10 cellular contexts compared by ENCODE assay signal in the genomic region with DNA sequence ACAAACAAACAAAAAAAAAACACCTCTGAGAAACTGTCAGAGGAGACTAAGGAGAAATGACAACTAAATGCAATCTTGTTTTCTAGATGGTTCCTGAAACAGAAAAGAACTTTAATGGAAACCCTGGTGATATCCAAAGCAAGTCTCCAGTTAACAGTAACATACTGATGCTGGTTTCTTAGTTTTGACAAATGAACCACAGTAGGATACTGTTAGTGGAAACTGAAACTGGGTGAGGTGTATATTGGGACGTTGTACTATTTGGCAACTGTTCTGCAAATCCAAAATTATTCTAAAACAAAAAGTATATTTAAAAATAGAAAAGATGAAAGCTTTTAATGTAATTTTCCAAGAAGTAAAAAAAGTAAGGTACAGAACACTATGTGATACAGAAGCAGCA. TPM values are rescaled to one million over a fixed set of nuclear protein-coding genes. Genes with fewer than 3 reads are reported as not detected.
DNase-seq lines count a peak whose midpoint lies in the region; ATAC-seq and TF ChIP-seq lines count a peak whose summit lies in the region.
"Had no signal": no experiment of that assay in that cellular context is flagged by ENCODE, and none has a peak within 500 bp of the region (broad histone marks: within the 10 kb centered on the region; RNA-seq: fewer than 3 reads in every experiment).

No MANE protein-coding gene starts in this region.

- POLR2A ChIA-PET in activated B cell treated with CpG ODN at 0.5 μM for 24 hours (lab: Charles Lee), result interaction anchor here (2.1 kb wide), 1 partner anchor 10 kb away, joined by 9 read pairs; no protein-coding TSS in a partner anchor

- H3K27ac ChIP-seq in smooth muscle cell (ENCODE audit: low read depth), result no peak overlapping the region
- H3K27ac ChIP-seq in heart right ventricle, result no peak overlapping the region
- no peak overlapping the region for H3K27ac ChIP-seq in stomach

- H4K20me1 ChIP-seq in smooth muscle cell (ENCODE audit: low read depth), result peaks cover 93% of the 10 kb centered on the region

- DNase-seq in GM06990 (ENCODE audit: extremely low read depth, insufficient read length) (peak; percentile 37), activated B cell treated with CpG ODN at 0.5 μM for 24 hours (no peak), smooth muscle cell (lab: John Stamatoyannopoulos, UW; ENCODE audit: unreplicated experiment) (no peak), heart right ventricle (no peak), stomach (no peak), sciatic nerve (ENCODE audit: low spot score) (no peak)
- DNase-seq: cortex of kidney, PC-3 had no signal

- H3K4me1 ChIP-seq in smooth muscle cell (ENCODE audit: low read depth) (peaks cover 6% of the 10 kb centered on the region), heart right ventricle (peaks cover 0 to 43% (median under 1%) of the 10 kb centered on the region in 9 donors), stomach (peaks cover 0 to 55% (median 13%) of the 10 kb centered on the region in 4 donors)

- peak; percentile 45 for ATAC-seq in GM19463 (IDR thresholded peaks at IDR 0.05; ENCODE audit: unreplicated experiment)
- peak; percentile 71 for ATAC-seq in HG03045 (IDR thresholded peaks at IDR 0.05; ENCODE audit: unreplicated experiment)
- peak; percentile 47 for ATAC-seq in activated B cell treated with CpG ODN at 0.5 μM for 24 hours (ENCODE audit: low read depth)
- no peak for ATAC-seq in heart right ventricle
- no peak for ATAC-seq in sciatic nerve
- ATAC-seq: PC-3 had no signal

- peaks cover 21% of the 10 kb centered on the region for H3K36me3 Mint-ChIP-seq in activated B cell treated with CpG ODN at 0.5 μM for 24 hours (ENCODE audit: low read depth)

- no peak for TF ChIP-seq EP300 in stomach (IDR thresholded peaks at IDR 0.05)

- H3K9me3 Mint-ChIP-seq in activated B cell treated with CpG ODN at 0.5 μM for 24 hours, result peaks cover 15% of the 10 kb centered on the region

- no peak overlapping the region for H3K9ac ChIP-seq in smooth muscle cell (ENCODE audit: low read depth)

- no peaks in the 10 kb centered on the region for H3K27me3 ChIP-seq in GM06990 (replicated peaks; ENCODE audit: control insufficient read depth, insufficient read depth, low read length)
- H3K27me3 ChIP-seq in smooth muscle cell (ENCODE audit: low read depth), result no peaks in the 10 kb centered on the region
- H3K27me3 ChIP-seq in heart right ventricle, result no peaks in the 10 kb centered on the region
- no peaks in the 10 kb centered on the region for H3K27me3 ChIP-seq in stomach

- peak overlapping the region; percentile 67 for H3K4me3 Mint-ChIP-seq in activated B cell treated with CpG ODN at 0.5 μM for 24 hours

- H3K79me2 ChIP-seq in smooth muscle cell (ENCODE audit: low read depth), result peaks cover 100% of the 10 kb centered on the region

- intact Hi-C loops in activated B cell treated with CpG ODN at 0.5 μM for 24 hours (cut with micrococcal nuclease) (no loop called here), heart right ventricle (cut with DNase I) (no loop called here), stomach (cut with DNase I; ENCODE audit: low total_unique reads) (no loop called here), sciatic nerve (cut with DNase I) (no loop called here)

- no peaks in the 10 kb centered on the region for H3K27me3 Mint-ChIP-seq in activated B cell treated with CpG ODN at 0.5 μM for 24 hours

- no peak for TF ChIP-seq CTCF in GM06990 (IDR thresholded peaks at IDR 0.05; ENCODE audit: insufficient read depth, low read length, poor library complexity, severe bottlenecking)
- TF ChIP-seq CTCF in activated B cell treated with CpG ODN at 0.5 μM for 24 hours (IDR thresholded peaks at IDR 0.05), result no peak
- TF ChIP-seq CTCF in smooth muscle cell (IDR thresholded peaks at IDR 0.05; ENCODE audit: borderline replicate concordance, insufficient read depth, poor library complexity, severe bottlenecking), result no peak
- no peak for TF ChIP-seq CTCF in heart right ventricle (IDR thresholded peaks at IDR 0.05)
- no peak for TF ChIP-seq CTCF in stomach (IDR thresholded peaks at IDR 0.05)

- no peak for TF ChIP-seq POLR2A in stomach (IDR thresholded peaks at IDR 0.05)

- H3K4me3 ChIP-seq in GM06990 (replicated peaks; ENCODE audit: low read depth, low read length) (no peak overlapping the region), smooth muscle cell (no peak overlapping the region), heart right ventricle (no peak overlapping the region), stomach (no peak overlapping the region)

- no peaks in the 10 kb centered on the region for H3F3A ChIP-seq in smooth muscle cell (ENCODE audit: low read depth)

- H3K9me3 ChIP-seq in smooth muscle cell (replicated peaks; ENCODE audit: low read depth) (no peaks in the 10 kb centered on the region), heart right ventricle (peaks cover 0 to 19% (median 0%) of the 10 kb centered on the region in 11 donors), stomach (peaks cover 0 to 7% (median 0%) of the 10 kb centered on the region in 4 donors)

- H3K36me3 ChIP-seq in GM06990 (ENCODE audit: control insufficient read depth, insufficient read depth, low read length) (no peaks in the 10 kb centered on the region), smooth muscle cell (ENCODE audit: low read depth) (no peaks in the 10 kb centered on the region), heart right ventricle (no peaks in the 10 kb centered on the region), stomach (peaks cover 0 to 5% (median 0%) of the 10 kb centered on the region in 4 donors)

- CTCF ChIA-PET in activated B cell treated with CpG ODN at 0.5 μM for 24 hours (lab: Charles Lee), result interaction anchor here (1.8 kb wide), 1 partner anchor 10 kb away, joined by 5 read pairs; no protein-coding TSS in a partner anchor

- peaks cover 91% of the 10 kb centered on the region for H3K4me1 Mint-ChIP-seq in activated B cell treated with CpG ODN at 0.5 μM for 24 hours

- H3K27ac Mint-ChIP-seq in activated B cell treated with CpG ODN at 0.5 μM for 24 hours, result peak overlapping the region; percentile 92

- no peak overlapping the region for H2AFZ ChIP-seq in smooth muscle cell (ENCODE audit: low read depth)

- H3K4me2 ChIP-seq in smooth muscle cell, result no peak overlapping the region

- 96% methylated on average over 1 of the region's 1 CpG for WGBS in smooth muscle cell (ENCODE audit: low lambda C conversion rate)
- WGBS in heart right ventricle, 2 donors, result 28 to 34% methylated on average over 1 of the region's 1 CpG
- WGBS in stomach, 5 donors, result 7 to 17% (median 15%) methylated on average over 1 of the region's 1 CpG

RNA-seq across cellular contexts. Expression of a gene that starts 11.4 kb away (rescaled TPM):
- total RNA-seq in activated B cell treated with CpG ODN at 0.5 μM for 24 hours (49.2 and 49.6 TPM in 2 replicates), smooth muscle cell (29.1 and 31.8 TPM in 2 replicates), heart right ventricle (10 to 100 TPM; 28.6 to 41.7 (median 35.6) TPM), stomach (100 to 1,000 TPM in 1 of 5 donors, 10 to 100 TPM in 4; 13.4 to 159 (median 51.1) TPM), sciatic nerve (139 TPM)
- polyA plus RNA-seq in smooth muscle cell (50.3 and 82.3 TPM in 2 replicates), heart right ventricle (1 to 10 TPM; 6.0 to 8.0 TPM), stomach (10 to 100 TPM in 2 of 3 donors, 1 to 10 TPM in 1; 7.4 to 15.3 (median 12.7) TPM)

Comparison
In these comparisons a context has a peak if more than half of its experiments do, and no peak if none do; other contexts are left out.
1. ATAC-seq: peak in GM19463 (single experiment), HG03045 (single experiment) and activated B cell treated with CpG ODN at 0.5 μM for 24 hours (single experiment); none in heart right ventricle (0 of 8) and sciatic nerve (single experiment).